9 cellular contexts compared by ENCODE assay signal in genomic region chr11:68037481-68038225, GRCh38. TPM values are rescaled to one million over a fixed set of nuclear protein-coding genes. Genes with fewer than 3 reads are reported as not detected.
DNase-seq lines count a peak whose midpoint lies in the region; ATAC-seq and TF ChIP-seq lines count a peak whose summit lies in the region.
"Had no signal": no experiment of that assay in that cellular context is flagged by ENCODE, and none has a peak within 500 bp of the region (broad histone marks: within the 10 kb centered on the region; RNA-seq: fewer than 3 reads in every experiment).

No MANE protein-coding gene starts in this region.

- CTCF ChIA-PET in activated CD8-positive, alpha-beta memory T cell treated with anti-CD3 and anti-CD28 coated beads, Interleukin-2, amount 10 ng/mL, durations not matched to agents 7 days and 5 days (lab: Charles Lee), result interaction anchor here (1.1 to 1.3 kb wide), 2 partner anchors 22 to 28 kb away, joined by 3 read pairs; no protein-coding TSS in a partner anchor
- CTCF ChIA-PET in activated CD8-positive, alpha-beta T cell treated with anti-CD3 and anti-CD28 coated beads, Interleukin-2, amount 10 ng/mL, durations not matched to agents 7 days and 5 days (lab: Charles Lee), result interaction anchor here (1.3 kb wide), 1 partner anchor 169 kb away, joined by 3 read pairs; no protein-coding TSS in a partner anchor

- WGBS in right lobe of liver (ENCODE audit: insufficient coverage, low coverage, low lambda C conversion rate, missing lambda C conversion rate), result 29% methylated on average over 5 of the region's 20 CpGs
- whole genome bisulfite sequencing in thymus, result 83% methylated on average over 20 of the region's 20 CpGs

- peak overlapping the region; percentile 96 for H3K27ac Mint-ChIP-seq in activated CD8-positive, alpha-beta memory T cell treated with anti-CD3 and anti-CD28 coated beads, Interleukin-2, amount 10 ng/mL, durations not matched to agents 7 days and 5 days
- peak overlapping the region; percentile 88 for H3K27ac Mint-ChIP-seq in activated CD8-positive, alpha-beta T cell treated with anti-CD3 and anti-CD28 coated beads, Interleukin-2, amount 10 ng/mL, durations not matched to agents 7 days and 5 days

- H3K27ac ChIP-seq in right lobe of liver (peak overlapping the region; percentile 81 to 97 (median 94)), thymus (ENCODE audit: low read depth) (peak overlapping the region; percentile 54)

- peak overlapping the region; percentile 18 for H3K4me3 Mint-ChIP-seq in activated CD8-positive, alpha-beta memory T cell treated with anti-CD3 and anti-CD28 coated beads, Interleukin-2, amount 10 ng/mL, durations not matched to agents 7 days and 5 days
- peak overlapping the region; percentile 48 for H3K4me3 Mint-ChIP-seq in activated CD8-positive, alpha-beta T cell treated with anti-CD3 and anti-CD28 coated beads, Interleukin-2, amount 10 ng/mL, durations not matched to agents 7 days and 5 days

- no peaks in the 10 kb centered on the region for H3K27me3 Mint-ChIP-seq in activated CD8-positive, alpha-beta memory T cell treated with anti-CD3 and anti-CD28 coated beads, Interleukin-2, amount 10 ng/mL, durations not matched to agents 7 days and 5 days
- no peaks in the 10 kb centered on the region for H3K27me3 Mint-ChIP-seq in activated CD8-positive, alpha-beta T cell treated with anti-CD3 and anti-CD28 coated beads, Interleukin-2, amount 10 ng/mL, durations not matched to agents 7 days and 5 days (ENCODE audit: low read depth)

- H3K27me3 ChIP-seq in right lobe of liver (no peaks in the 10 kb centered on the region), thymus (ENCODE audit: control insufficient read depth, insufficient read depth) (no peaks in the 10 kb centered on the region)

- peaks cover 8% of the 10 kb centered on the region for H3K36me3 Mint-ChIP-seq in activated CD8-positive, alpha-beta memory T cell treated with anti-CD3 and anti-CD28 coated beads, Interleukin-2, amount 10 ng/mL, durations not matched to agents 7 days and 5 days
- peaks cover 26% of the 10 kb centered on the region for H3K36me3 Mint-ChIP-seq in activated CD8-positive, alpha-beta T cell treated with anti-CD3 and anti-CD28 coated beads, Interleukin-2, amount 10 ng/mL, durations not matched to agents 7 days and 5 days (ENCODE audit: low read depth)

- no peak for DNase-seq in activated CD8-positive, alpha-beta memory T cell treated with anti-CD3 and anti-CD28 coated beads, Interleukin-2, amount 10 ng/mL, durations not matched to agents 7 days and 5 days
- no peak for DNase-seq in activated CD8-positive, alpha-beta memory T cell treated with anti-CD3 and anti-CD28 coated beads, Interleukin-2, amount 50 U/mL, for 48 hours
- no peak for DNase-seq in activated CD8-positive, alpha-beta T cell treated with anti-CD3 and anti-CD28 coated beads, Interleukin-2, amount 10 ng/mL, durations not matched to agents 7 days and 5 days
- peak; percentile 51 to 82 (median 61) for DNase-seq in right lobe of liver
- no peak for DNase-seq in activated CD8-positive, alpha-beta memory T cell treated with anti-CD3 and anti-CD28 coated beads for 24 hours
- no peak for DNase-seq in NCI-H187 (lab: John Stamatoyannopoulos, UW)
- DNase-seq in SW480 (ENCODE audit: low spot score), result no peak

- TF ChIP-seq POLR2A in right lobe of liver (IDR thresholded peaks at IDR 0.05), result no peak

- POLR2A ChIA-PET in activated CD8-positive, alpha-beta T cell treated with anti-CD3 and anti-CD28 coated beads, Interleukin-2, amount 10 ng/mL, durations not matched to agents 7 days and 5 days (lab: Charles Lee), result interaction anchor here (1.1 kb wide), 1 partner anchor 8 kb away, joined by 3 read pairs; no protein-coding TSS in a partner anchor

- no peak overlapping the region for H3K4me3 ChIP-seq in right lobe of liver
- H3K4me3 ChIP-seq in thymus (ENCODE audit: low read length), result no peak overlapping the region

- peaks cover 0 to 8% (median 3%) of the 10 kb centered on the region in 4 donors for H3K36me3 ChIP-seq in right lobe of liver
- H3K36me3 ChIP-seq in thymus (ENCODE audit: control insufficient read depth, insufficient read depth), result peaks cover 38% of the 10 kb centered on the region

- H3K9me3 Mint-ChIP-seq in activated CD8-positive, alpha-beta memory T cell treated with anti-CD3 and anti-CD28 coated beads, Interleukin-2, amount 10 ng/mL, durations not matched to agents 7 days and 5 days (ENCODE audit: low read depth), result no peaks in the 10 kb centered on the region
- no peaks in the 10 kb centered on the region for H3K9me3 Mint-ChIP-seq in activated CD8-positive, alpha-beta T cell treated with anti-CD3 and anti-CD28 coated beads, Interleukin-2, amount 10 ng/mL, durations not matched to agents 7 days and 5 days (ENCODE audit: insufficient read depth)
- H3K9me3 Mint-ChIP-seq: WTC11 had no signal

- H3K9me3 ChIP-seq in right lobe of liver, result no peaks in the 10 kb centered on the region
- H3K9me3 ChIP-seq in thymus (ENCODE audit: control insufficient read depth), result no peaks in the 10 kb centered on the region

- H3K4me1 Mint-ChIP-seq in activated CD8-positive, alpha-beta memory T cell treated with anti-CD3 and anti-CD28 coated beads, Interleukin-2, amount 10 ng/mL, durations not matched to agents 7 days and 5 days, result peaks cover 42% of the 10 kb centered on the region
- H3K4me1 Mint-ChIP-seq in activated CD8-positive, alpha-beta T cell treated with anti-CD3 and anti-CD28 coated beads, Interleukin-2, amount 10 ng/mL, durations not matched to agents 7 days and 5 days (ENCODE audit: low read depth), result peaks cover 38% of the 10 kb centered on the region

- no peak for ATAC-seq in activated CD8-positive, alpha-beta memory T cell treated with anti-CD3 and anti-CD28 coated beads, Interleukin-2, amount 10 ng/mL, durations not matched to agents 7 days and 5 days
- no peak for ATAC-seq in activated CD8-positive, alpha-beta T cell treated with anti-CD3 and anti-CD28 coated beads, Interleukin-2, amount 10 ng/mL, durations not matched to agents 7 days and 5 days
- no peak for ATAC-seq in right lobe of liver

- H3K4me1 ChIP-seq in right lobe of liver (peaks cover 0 to 52% (median 22%) of the 10 kb centered on the region in 4 donors), thymus (ENCODE audit: control insufficient read depth, insufficient read depth, low read length) (peaks cover 17% of the 10 kb centered on the region)

- no peak for TF ChIP-seq CTCF in right lobe of liver (IDR thresholded peaks at IDR 0.05)

- intact Hi-C loops in right lobe of liver (cut with DNase I), result no loop called here

RNA-seq across cellular contexts. Expression of gene TCIRG1, which starts 1.2 kb away (rescaled TPM):
- 100 to 1,000 TPM; 235 to 311 TPM for total RNA-seq in activated CD8-positive, alpha-beta memory T cell treated with anti-CD3 and anti-CD28 coated beads, Interleukin-2, amount 10 ng/mL, durations not matched to agents 7 days and 5 days
- total RNA-seq in activated CD8-positive, alpha-beta T cell treated with anti-CD3 and anti-CD28 coated beads, Interleukin-2, amount 10 ng/mL, durations not matched to agents 7 days and 5 days, result 100 to 1,000 TPM; 238 to 263 TPM
- total RNA-seq in right lobe of liver, result 10 to 100 TPM; 39.4 to 97.1 (median 69.3) TPM
- polyA plus RNA-seq in thymus, result 236 TPM

RNA-seq across cellular contexts. Expression of gene NDUFS8, which starts 7.2 kb away (rescaled TPM):
- total RNA-seq in activated CD8-positive, alpha-beta memory T cell treated with anti-CD3 and anti-CD28 coated beads, Interleukin-2, amount 10 ng/mL, durations not matched to agents 7 days and 5 days, result 100 to 1,000 TPM; 161 TPM
- 100 to 1,000 TPM; 146 to 163 TPM for total RNA-seq in activated CD8-positive, alpha-beta T cell treated with anti-CD3 and anti-CD28 coated beads, Interleukin-2, amount 10 ng/mL, durations not matched to agents 7 days and 5 days
- total RNA-seq in right lobe of liver, result 100 to 1,000 TPM in 3 of 6 experiments, 10 to 100 TPM in 3; 61.9 to 159 (median 88.4) TPM
- 84.1 TPM for polyA plus RNA-seq in thymus

RNA-seq across cellular contexts. Expression of gene ALDH3B1, which starts 27.5 kb away (rescaled TPM):
- not detected for total RNA-seq in activated CD8-positive, alpha-beta memory T cell treated with anti-CD3 and anti-CD28 coated beads, Interleukin-2, amount 10 ng/mL, durations not matched to agents 7 days and 5 days
- not detected for total RNA-seq in activated CD8-positive, alpha-beta T cell treated with anti-CD3 and anti-CD28 coated beads, Interleukin-2, amount 10 ng/mL, durations not matched to agents 7 days and 5 days
- 1 to 10 TPM; 2.3 to 7.4 (median 4.4) TPM for total RNA-seq in right lobe of liver
- 3.9 TPM for polyA plus RNA-seq in thymus

RNA-seq across cellular contexts. Expression of gene UNC93B1, which starts 33.8 kb away (rescaled TPM):
- 10 to 100 TPM; 20.0 to 48.9 TPM for total RNA-seq in activated CD8-positive, alpha-beta memory T cell treated with anti-CD3 and anti-CD28 coated beads, Interleukin-2, amount 10 ng/mL, durations not matched to agents 7 days and 5 days
- 10 to 100 TPM; 27.8 to 29.8 TPM for total RNA-seq in activated CD8-positive, alpha-beta T cell treated with anti-CD3 and anti-CD28 coated beads, Interleukin-2, amount 10 ng/mL, durations not matched to agents 7 days and 5 days
- 10 to 100 TPM; 13.3 to 21.4 (median 17.9) TPM for total RNA-seq in right lobe of liver
- polyA plus RNA-seq in thymus, result 30.8 TPM

Comparison
In these comparisons a context has a peak if more than half of its experiments do, and no peak if none do; other contexts are left out.
1. DNase-seq: peak in right lobe of liver (3 of 3); none in activated CD8-positive, alpha-beta memory T cell treated with anti-CD3 and anti-CD28 coated beads, Interleukin-2, amount 10 ng/mL, durations not matched to agents 7 days and 5 days (single experiment), activated CD8-positive, alpha-beta memory T cell treated with anti-CD3 and anti-CD28 coated beads, Interleukin-2, amount 50 U/mL, for 48 hours (single experiment), activated CD8-positive, alpha-beta T cell treated with anti-CD3 and anti-CD28 coated beads, Interleukin-2, amount 10 ng/mL, durations not matched to agents 7 days and 5 days (single experiment), activated CD8-positive, alpha-beta memory T cell treated with anti-CD3 and anti-CD28 coated beads for 24 hours (single experiment), NCI-H187 (0 of 2) and SW480 (single experiment).